In genomic region chr2:199147216-199147615, GRCh38 we compare ENCODE assay signal across 17 cellular contexts.
"Had no signal": no experiment of that assay in that cellular context is flagged by ENCODE, and none has a peak within 500 bp of the region (broad histone marks: within the 10 kb centered on the region; RNA-seq: fewer than 3 reads in every experiment).

No MANE protein-coding gene starts in this region.

- H3K4me3 Mint-ChIP-seq: activated CD8-positive, alpha-beta T cell treated with anti-CD3 and anti-CD28 coated beads, Interleukin-2, amount 10 ng/mL, durations not matched to agents 7 days and 5 days; activated naive CD8-positive, alpha-beta T cell; activated T-cell treated with anti-CD3 and anti-CD28 coated beads, Interleukin-2, amount 50 U/mL, for 72 hours; mesothelial cell of epicardium; neural crest cell; stimulated activated naive CD8-positive, alpha-beta T cell treated with anti-CD3 and anti-CD28 coated beads, Interleukin-15, Interleukin-2, amounts not matched to agents 100 ng/mL and 50 ng/mL, for 24 hours; WTC11 had no signal

- H3K36me3 Mint-ChIP-seq: activated naive CD8-positive, alpha-beta T cell; mesothelial cell of epicardium had no signal

- H3K9me3 Mint-ChIP-seq: neural crest cell had no signal

- H3K27me3 Mint-ChIP-seq: activated naive CD8-positive, alpha-beta T cell; stimulated activated naive CD8-positive, alpha-beta T cell treated with anti-CD3 and anti-CD28 coated beads, Interleukin-15, Interleukin-2, amounts not matched to agents 100 ng/mL and 50 ng/mL, for 24 hours had no signal

- DNase-seq: activated CD4-positive, alpha-beta T cell treated with anti-CD3 and anti-CD28 coated beads for 48 hours; activated CD8-positive, alpha-beta memory T cell treated with anti-CD3 and anti-CD28 coated beads, Interleukin-2, amount 50 U/mL, for 4 hours; activated CD8-positive, alpha-beta T cell treated with anti-CD3 and anti-CD28 coated beads, Interleukin-2, amount 10 ng/mL, durations not matched to agents 7 days and 5 days; activated gamma-delta T cell treated with Interleukin-2 at 50 U/mL for 16 hours; activated T-cell treated with anti-CD3 and anti-CD28 coated beads, Interleukin-2, amount 50 U/mL, for 72 hours; anterior cingulate cortex; effector CD8-positive, alpha-beta T cell; left colon; lower lobe of right lung; spleen; trophoblast cell had no signal

- H3K4me1 Mint-ChIP-seq: mesothelial cell of epicardium, neural crest cell, WTC11 had no signal

- H3K27ac Mint-ChIP-seq: activated CD8-positive, alpha-beta T cell treated with anti-CD3 and anti-CD28 coated beads, Interleukin-2, amount 10 ng/mL, durations not matched to agents 7 days and 5 days; activated naive CD8-positive, alpha-beta T cell; activated T-cell treated with anti-CD3 and anti-CD28 coated beads, Interleukin-2, amount 50 U/mL, for 72 hours; mesothelial cell of epicardium; stimulated activated naive CD8-positive, alpha-beta T cell treated with anti-CD3 and anti-CD28 coated beads, Interleukin-15, Interleukin-2, amounts not matched to agents 100 ng/mL and 50 ng/mL, for 24 hours; WTC11 had no signal

- ATAC-seq: activated CD8-positive, alpha-beta T cell treated with anti-CD3 and anti-CD28 coated beads, Interleukin-2, amount 10 ng/mL, durations not matched to agents 7 days and 5 days; activated T-cell treated with anti-CD3 and anti-CD28 coated beads, Interleukin-2, amount 50 U/mL, for 72 hours; left colon; lower lobe of right lung; sciatic nerve; WTC11 had no signal
